ENCODE assay signal across 19 cellular contexts in the genomic region with DNA sequence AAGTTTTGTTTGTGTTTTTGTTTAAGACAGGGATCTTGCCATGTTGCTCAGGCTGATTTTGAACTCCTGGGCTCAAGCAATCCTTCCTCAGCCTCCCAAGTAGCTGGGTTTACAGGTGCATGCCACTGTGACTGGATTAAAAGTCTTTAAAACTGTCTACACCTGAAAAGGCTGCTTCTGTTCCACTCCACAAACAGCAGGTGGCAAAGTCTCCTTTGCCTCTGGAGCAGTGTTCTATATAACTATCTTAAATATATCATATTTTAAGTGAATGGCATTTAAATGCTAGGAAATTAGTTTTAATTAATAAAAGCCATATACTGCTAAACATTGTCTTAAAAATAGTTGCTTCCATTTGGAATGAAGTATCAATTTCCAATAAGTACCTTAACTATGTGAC.
DNase-seq lines count a peak whose midpoint lies in the region; ATAC-seq and TF ChIP-seq lines count a peak whose summit lies in the region.
"Had no signal": no experiment of that assay in that cellular context is flagged by ENCODE, and none has a peak within 500 bp of the region (broad histone marks: within the 10 kb centered on the region; RNA-seq: fewer than 3 reads in every experiment).

No MANE protein-coding gene starts in this region.

- H3K9me2 ChIP-seq in hepatocyte (replicated peaks; ENCODE audit: insufficient read depth), result no peaks in the 10 kb centered on the region

- H3K4me2 ChIP-seq in hepatocyte, result no peak overlapping the region
- H3K4me2 ChIP-seq: BLaER1 treated with 17β-estradiol and CSF1 and Interleukin-3, amounts not matched to agents 10 nM and 100 nM had no signal

- H2AFZ ChIP-seq in hepatocyte, result no peak overlapping the region

- ATAC-seq in GM19035 (IDR thresholded peaks at IDR 0.05; ENCODE audit: unreplicated experiment) (no peak), GM21723 (IDR thresholded peaks at IDR 0.05; ENCODE audit: unreplicated experiment) (no peak)
- ATAC-seq: activated T-helper 17 cell treated with anti-CD3 and anti-CD28 coated beads, Interleukin-2, amount 50 U/mL, for 72 hours; gastrocnemius medialis; naive thymus-derived CD8-positive, alpha-beta T cell; right cardiac atrium; stimulated activated memory B cell treated with anti-CD40 and anti-IgM and Interleukin-4, amounts not matched to agents 10 μg/mL and 1 μg/mL and 100 μg/mL, for 72 hours had no signal

- H3K4me3 ChIP-seq in AG09309 (ENCODE audit: control insufficient read depth, low read depth, low read length) (no peak overlapping the region), hepatocyte (no peak overlapping the region), thyroid gland (replicated peaks in 1 of 3) (no peak overlapping the region)
- H3K4me3 ChIP-seq: BLaER1 treated with 17β-estradiol and CSF1 and Interleukin-3, amounts not matched to agents 10 nM and 100 nM; gastrocnemius medialis had no signal

- DNase-seq in AG09309 (ENCODE audit: low read depth) (no peak), HT-29 (ENCODE audit: low spot score) (peak; percentile 11), astrocyte of the hippocampus (ENCODE audit: low read depth, low spot score) (peak; percentile 4), hepatocyte (ENCODE audit: low spot score) (no peak), NCI-H524 treated with DMSO at 0.1 percent for 48 hours (lab: John Stamatoyannopoulos, UW) (no peak), thyroid gland (no peak)
- DNase-seq: anterior cingulate cortex; gastrocnemius medialis; naive thymus-derived CD8-positive, alpha-beta T cell; NCI-H1417 treated with DMSO at 0.1 percent for 48 hours; NCI-H345; right cardiac atrium; RPMI8226; T1000 had no signal

- peak; percentile 23 for TF ChIP-seq CTCF in AG09309 (IDR thresholded peaks at IDR 0.05; ENCODE audit: control insufficient read depth, insufficient read depth, low read depth, low read length, missing control alignments)
- TF ChIP-seq CTCF in hepatocyte (IDR thresholded peaks at IDR 0.05; ENCODE audit: poor library complexity), result peak; percentile 27
- peak in 2 of 6 experiments; percentile 12 to 19 for TF ChIP-seq CTCF in thyroid gland (IDR thresholded peaks at IDR 0.05)

- H3K27ac ChIP-seq in hepatocyte, result no peak overlapping the region
- no peak overlapping the region for H3K27ac ChIP-seq in thyroid gland
- H3K27ac ChIP-seq: BLaER1 treated with 17β-estradiol and CSF1 and Interleukin-3, amounts not matched to agents 10 nM and 100 nM; gastrocnemius medialis had no signal

- intact Hi-C loops in thyroid gland (cut with DNase I), result no loop called here

- no peaks in the 10 kb centered on the region for H3K79me2 ChIP-seq in hepatocyte

- no peaks in the 10 kb centered on the region for H4K20me1 ChIP-seq in hepatocyte (ENCODE audit: insufficient read depth, poor library complexity, severe bottlenecking)
- H4K20me1 ChIP-seq: BLaER1 treated with 17β-estradiol and CSF1 and Interleukin-3, amounts not matched to agents 10 nM and 100 nM had no signal

- no peak for TF ChIP-seq POLR2A in thyroid gland (IDR thresholded peaks at IDR 0.05)

- no peaks in the 10 kb centered on the region for H3K4me1 ChIP-seq in hepatocyte (ENCODE audit: insufficient read depth)
- peaks cover 0 to 7% of the 10 kb centered on the region in 2 donors for H3K4me1 ChIP-seq in thyroid gland
- H3K4me1 ChIP-seq: BLaER1 treated with 17β-estradiol and CSF1 and Interleukin-3, amounts not matched to agents 10 nM and 100 nM; gastrocnemius medialis had no signal

- no peaks in the 10 kb centered on the region for H3K9me3 ChIP-seq in hepatocyte (ENCODE audit: low read depth)
- no peaks in the 10 kb centered on the region for H3K9me3 ChIP-seq in thyroid gland
- H3K9me3 ChIP-seq: BLaER1 treated with 17β-estradiol and CSF1 and Interleukin-3, amounts not matched to agents 10 nM and 100 nM; gastrocnemius medialis had no signal

- H3K36me3 ChIP-seq in hepatocyte (replicated peaks; ENCODE audit: insufficient read depth, low read depth) (no peaks in the 10 kb centered on the region), thyroid gland (no peaks in the 10 kb centered on the region)
- H3K36me3 ChIP-seq: BLaER1 treated with 17β-estradiol and CSF1 and Interleukin-3, amounts not matched to agents 10 nM and 100 nM; gastrocnemius medialis had no signal

- H3K27me3 ChIP-seq in hepatocyte (no peaks in the 10 kb centered on the region), thyroid gland (no peaks in the 10 kb centered on the region)
- H3K27me3 ChIP-seq: BLaER1 treated with 17β-estradiol and CSF1 and Interleukin-3, amounts not matched to agents 10 nM and 100 nM; gastrocnemius medialis had no signal

Comparison
In these comparisons a context has a peak if more than half of its experiments do, and no peak if none do; other contexts are left out.
1. DNase-seq: peak in HT-29 (single experiment) and astrocyte of the hippocampus (single experiment); none in AG09309 (single experiment), hepatocyte (single experiment), NCI-H524 treated with DMSO at 0.1 percent for 48 hours (single experiment) and thyroid gland (0 of 2).